Comparison of ENCODE assay signal across 1 cellular context in the genomic region with DNA sequence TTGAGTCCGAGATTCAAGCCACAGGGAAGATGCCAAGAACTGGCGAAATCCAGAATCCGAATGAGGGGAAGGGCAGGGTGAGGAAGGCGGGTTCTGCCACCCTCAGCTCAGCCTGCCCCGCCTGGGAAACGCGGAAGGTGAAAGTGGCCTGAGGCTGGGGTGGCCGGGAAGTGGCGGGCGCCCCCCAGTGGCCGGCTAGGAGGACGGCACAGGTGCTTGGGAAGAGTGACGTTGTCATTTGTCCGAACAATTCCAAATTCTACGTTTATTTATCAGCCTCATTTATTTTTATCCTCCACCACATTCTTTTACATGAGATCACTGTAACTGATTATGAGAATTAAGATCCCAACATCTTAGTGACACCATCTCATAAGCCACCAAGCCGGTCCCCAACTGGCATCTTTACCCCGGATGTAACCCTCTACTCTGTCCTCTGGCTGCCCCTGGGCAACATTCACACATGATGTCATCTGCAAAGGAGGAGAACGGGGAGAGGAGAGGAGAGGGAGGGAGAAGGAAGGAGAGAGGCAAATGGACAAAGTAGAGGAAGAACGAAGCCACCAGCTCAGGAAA.
TF ChIP-seq lines count a peak whose summit lies in the region.

No MANE protein-coding gene starts in this region.

TF ChIP-seq in A549, 52 proteins besides CTCF, POLR2A, EP300 and RAD21 (continued from another document):
- TF ChIP-seq PHF8 (IDR thresholded peaks at IDR 0.05; ENCODE audit: borderline replicate concordance, low read depth): no peak
- TF ChIP-seq POLR2AphosphoS2 (conservative IDR thresholded peaks at IDR 0.05; ENCODE audit: low read length): no peak
- TF ChIP-seq ZSCAN20 (CRISPR knock-in tag; IDR thresholded peaks at IDR 0.05): no peak
- TF ChIP-seq GATA3 (IDR thresholded peaks at IDR 0.05; ENCODE audit: borderline replicate concordance): no peak
- TF ChIP-seq HMGXB4 (CRISPR knock-in tag; IDR thresholded peaks at IDR 0.05; ENCODE audit: borderline replicate concordance): no peak
- 0 out of 2 replicates have a peak, but pooled peaks have one; percentile 8 for TF ChIP-seq ESRRA (IDR thresholded peaks at IDR 0.05; ENCODE audit: borderline replicate concordance, low read length)
- TF ChIP-seq ELK1 (IDR thresholded peaks at IDR 0.05; ENCODE audit: low read depth, low read length): no peak
- TF ChIP-seq, protein P1, sequence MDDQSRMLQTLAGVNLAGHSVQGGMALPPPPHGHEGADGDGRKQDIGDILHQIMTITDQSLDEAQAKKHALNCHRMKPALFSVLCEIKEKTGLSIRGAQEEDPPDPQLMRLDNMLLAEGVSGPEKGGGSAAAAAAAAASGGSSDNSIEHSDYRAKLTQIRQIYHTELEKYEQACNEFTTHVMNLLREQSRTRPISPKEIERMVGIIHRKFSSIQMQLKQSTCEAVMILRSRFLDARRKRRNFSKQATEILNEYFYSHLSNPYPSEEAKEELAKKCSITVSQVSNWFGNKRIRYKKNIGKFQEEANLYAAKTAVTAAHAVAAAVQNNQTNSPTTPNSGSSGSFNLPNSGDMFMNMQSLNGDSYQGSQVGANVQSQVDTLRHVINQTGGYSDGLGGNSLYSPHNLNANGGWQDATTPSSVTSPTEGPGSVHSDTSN (IDR thresholded peaks at IDR 0.05): no peak
- TF ChIP-seq MAFK (IDR thresholded peaks at IDR 0.05; ENCODE audit: partially characterized antibody): no peak
- no peak for TF ChIP-seq USF2 (IDR thresholded peaks at IDR 0.05)
- no peak for TF ChIP-seq JUNB (IDR thresholded peaks at IDR 0.05)
- no peak for TF ChIP-seq ZNF302 (CRISPR knock-in tag; IDR thresholded peaks at IDR 0.05)
- no peak for TF ChIP-seq MAZ (IDR thresholded peaks at IDR 0.05; ENCODE audit: borderline replicate concordance, low read depth, low read length)
- no peak for TF ChIP-seq FOSB (CRISPR knock-in tag; IDR thresholded peaks at IDR 0.05)
- TF ChIP-seq CBX2 (IDR thresholded peaks at IDR 0.05; ENCODE audit: borderline replicate concordance, low read depth): no peak
- no peak for TF ChIP-seq HOXB5 (CRISPR knock-in tag; IDR thresholded peaks at IDR 0.05)
- TF ChIP-seq SREBF2 (IDR thresholded peaks at IDR 0.05): no peak
- TF ChIP-seq CEBPB (IDR thresholded peaks at IDR 0.05): no peak
- TF ChIP-seq SMC3 (IDR thresholded peaks at IDR 0.05): peak; percentile 91
- TF ChIP-seq EHMT2 (IDR thresholded peaks at IDR 0.05; ENCODE audit: low read depth): no peak
- TF ChIP-seq HDAC2 (IDR thresholded peaks at IDR 0.05): no peak
- TF ChIP-seq, protein P2, sequence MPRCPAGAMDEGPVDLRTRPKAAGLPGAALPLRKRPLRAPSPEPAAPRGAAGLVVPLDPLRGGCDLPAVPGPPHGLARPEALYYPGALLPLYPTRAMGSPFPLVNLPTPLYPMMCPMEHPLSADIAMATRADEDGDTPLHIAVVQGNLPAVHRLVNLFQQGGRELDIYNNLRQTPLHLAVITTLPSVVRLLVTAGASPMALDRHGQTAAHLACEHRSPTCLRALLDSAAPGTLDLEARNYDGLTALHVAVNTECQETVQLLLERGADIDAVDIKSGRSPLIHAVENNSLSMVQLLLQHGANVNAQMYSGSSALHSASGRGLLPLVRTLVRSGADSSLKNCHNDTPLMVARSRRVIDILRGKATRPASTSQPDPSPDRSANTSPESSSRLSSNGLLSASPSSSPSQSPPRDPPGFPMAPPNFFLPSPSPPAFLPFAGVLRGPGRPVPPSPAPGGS (IDR thresholded peaks at IDR 0.05): no peak
- TF ChIP-seq NR3C1 (IDR thresholded peaks at IDR 0.05): no peak
- no peak for TF ChIP-seq ZC3H11A (IDR thresholded peaks at IDR 0.05)
- TF ChIP-seq E2F6 (IDR thresholded peaks at IDR 0.05; ENCODE audit: borderline replicate concordance, low read depth): no peak
- no peak for TF ChIP-seq RCOR1 (IDR thresholded peaks at IDR 0.05; ENCODE audit: low read depth, low read length)
- TF ChIP-seq TFCP2L1 (CRISPR knock-in tag; IDR thresholded peaks at IDR 0.05): no peak
- TF ChIP-seq RARB (CRISPR knock-in tag; IDR thresholded peaks at IDR 0.05): no peak
- TF ChIP-seq NFE2L2 (conservative IDR thresholded peaks at IDR 0.05; ENCODE audit: low read length): 0 out of 2 replicates have a peak, but pooled peaks have one; percentile 2
- 0 out of 5 replicates have a peak, but pooled peaks of 1 of the 2 experiments have one; percentile 19 for TF ChIP-seq JUN (IDR thresholded peaks at IDR 0.05)
- TF ChIP-seq ZFP36 (IDR thresholded peaks at IDR 0.05; ENCODE audit: borderline replicate concordance, partially characterized antibody): no peak
